In genomic region chr19:7393934-7394508, GRCh38 we compare ENCODE assay signal across 8 cellular contexts. TPM values are rescaled to one million over a fixed set of nuclear protein-coding genes. Genes with fewer than 3 reads are reported as not detected.
DNase-seq lines count a peak whose midpoint lies in the region; ATAC-seq, FAIRE-seq and TF ChIP-seq lines count a peak whose summit lies in the region.

No MANE protein-coding gene starts in this region.

- H2AFZ ChIP-seq in mesenchymal stem cell (ENCODE audit: low read depth, low read length) = no peak overlapping the region

- H3K27me3 Mint-ChIP-seq in activated naive CD4-positive, alpha-beta T cell treated with anti-CD3 and anti-CD28 coated beads, Interleukin-2, amount 10 ng/mL, durations not matched to agents 7 days and 5 days = no peaks in the 10 kb centered on the region

- peak overlapping the region; percentile 93 for H3K18ac ChIP-seq in mesenchymal stem cell (ENCODE audit: low read depth in 1 of 2, low read length in 2 of 2)

- intact Hi-C loops in body of pancreas (cut with DNase I) = no loop called here
- intact Hi-C loops in upper lobe of right lung (cut with DNase I) = no loop called here

- H4K8ac ChIP-seq in mesenchymal stem cell (ENCODE audit: low read length) = peak overlapping the region; percentile 39

- H3K4me3 Mint-ChIP-seq in activated naive CD4-positive, alpha-beta T cell treated with anti-CD3 and anti-CD28 coated beads, Interleukin-2, amount 10 ng/mL, durations not matched to agents 7 days and 5 days = peak overlapping the region; percentile 87

- H3K4me1 ChIP-seq in body of pancreas = peaks cover 60% of the 10 kb centered on the region
- H3K4me1 ChIP-seq in mesenchymal stem cell (ENCODE audit: control insufficient read depth, insufficient read depth, low read depth, low read length) = peaks cover 17% of the 10 kb centered on the region
- H3K4me1 ChIP-seq in upper lobe of right lung = peaks cover 28% of the 10 kb centered on the region

- peak overlapping the region; percentile 96 for H2BK15ac ChIP-seq in mesenchymal stem cell (ENCODE audit: low read depth, poor library complexity, severe bottlenecking)

- no peak for ATAC-seq in body of pancreas
- ATAC-seq in upper lobe of right lung = no peak

- peak overlapping the region in 1 of 2 experiments; percentile 62 for H3K4ac ChIP-seq in mesenchymal stem cell (ENCODE audit: low read depth in 1 of 2, low read length in 2 of 2)

- peaks cover 23% of the 10 kb centered on the region for H3K36me3 Mint-ChIP-seq in activated naive CD4-positive, alpha-beta T cell treated with anti-CD3 and anti-CD28 coated beads, Interleukin-2, amount 10 ng/mL, durations not matched to agents 7 days and 5 days

- CTCF ChIA-PET in activated naive CD4-positive, alpha-beta T cell treated with anti-CD3 and anti-CD28 coated beads, Interleukin-2, amount 10 ng/mL, durations not matched to agents 7 days and 5 days (lab: Charles Lee) = no interaction called here

- peak overlapping the region in 1 of 2 donors; percentile 96 for H3K4me3 ChIP-seq in body of pancreas
- peak overlapping the region; percentile 86 to 99 for H3K4me3 ChIP-seq in mesenchymal stem cell (ENCODE audit: insufficient read depth in 1 of 2, low read depth in 1 of 2, low read length in 2 of 2)
- H3K4me3 ChIP-seq in upper lobe of right lung = peak overlapping the region; percentile 96

- no peak for DNase-seq in activated naive CD4-positive, alpha-beta T cell treated with anti-CD3 and anti-CD28 coated beads, Interleukin-2, amount 10 ng/mL, durations not matched to agents 7 days and 5 days
- DNase-seq in activated naive CD4-positive, alpha-beta T cell treated with Interleukin-2 at 50 U/mL for 16 hours = no peak
- DNase-seq in body of pancreas = no peak
- DNase-seq in mesenchymal stem cell = no peak
- no peak for DNase-seq in upper lobe of right lung
- no peak for DNase-seq in glomerular visceral epithelial cell (ENCODE audit: extremely low spot score)
- no peak for DNase-seq in GM19239 (ENCODE audit: insufficient read length, low spot score)
- DNase-seq in activated CD4-positive, alpha-beta T cell treated with anti-CD3 and anti-CD28 coated beads for 1 hour = no peak

- peaks cover 27% of the 10 kb centered on the region for H3K4me1 Mint-ChIP-seq in activated naive CD4-positive, alpha-beta T cell treated with anti-CD3 and anti-CD28 coated beads, Interleukin-2, amount 10 ng/mL, durations not matched to agents 7 days and 5 days

- H3K23ac ChIP-seq in mesenchymal stem cell (ENCODE audit: low read length in 2 of 2) = no peak overlapping the region

- no peak overlapping the region for H2BK12ac ChIP-seq in mesenchymal stem cell (ENCODE audit: low read length in 2 of 2)

- no peaks in the 10 kb centered on the region for H3K36me3 ChIP-seq in body of pancreas (replicated peaks in 1 of 2; ENCODE audit: insufficient read depth in 1 of 2, low read depth in 2 of 2)
- no peaks in the 10 kb centered on the region for H3K36me3 ChIP-seq in mesenchymal stem cell (ENCODE audit: control insufficient read depth in 1 of 2, insufficient read depth in 2 of 2, low read depth in 1 of 2, low read length in 2 of 2)
- no peaks in the 10 kb centered on the region for H3K36me3 ChIP-seq in upper lobe of right lung

- H2BK5ac ChIP-seq in mesenchymal stem cell (ENCODE audit: low read depth, low read length, poor library complexity, severe bottlenecking) = no peak overlapping the region

- peak overlapping the region; percentile 95 for H3K4me2 ChIP-seq in mesenchymal stem cell (ENCODE audit: low read length, poor library complexity, severe bottlenecking)

- no peak for TF ChIP-seq CTCF in body of pancreas (IDR thresholded peaks at IDR 0.05)
- TF ChIP-seq CTCF in upper lobe of right lung (IDR thresholded peaks at IDR 0.05) = no peak

- H3K9me3 ChIP-seq in body of pancreas (no peaks in the 10 kb centered on the region), mesenchymal stem cell (ENCODE audit: control insufficient read depth, low read length) (no peaks in the 10 kb centered on the region), upper lobe of right lung (no peaks in the 10 kb centered on the region)

- no peaks in the 10 kb centered on the region for H3K27me3 ChIP-seq in body of pancreas
- no peaks in the 10 kb centered on the region for H3K27me3 ChIP-seq in mesenchymal stem cell (ENCODE audit: control insufficient read depth in 1 of 2, insufficient read depth in 1 of 2, low read length in 2 of 2)
- H3K27me3 ChIP-seq in upper lobe of right lung = no peaks in the 10 kb centered on the region

- H3K14ac ChIP-seq in mesenchymal stem cell (ENCODE audit: low read length in 2 of 2) = no peak overlapping the region

- H3K27ac Mint-ChIP-seq in activated naive CD4-positive, alpha-beta T cell treated with anti-CD3 and anti-CD28 coated beads, Interleukin-2, amount 10 ng/mL, durations not matched to agents 7 days and 5 days = no peak overlapping the region

- peaks cover 7% of the 10 kb centered on the region for H3K79me1 ChIP-seq in mesenchymal stem cell (replicated peaks; ENCODE audit: low read length, poor library complexity, severe bottlenecking)

- H2AK5ac ChIP-seq in mesenchymal stem cell (ENCODE audit: low read length, severe bottlenecking) = no peak overlapping the region

- H3K9ac ChIP-seq in mesenchymal stem cell (ENCODE audit: low read length) = peak overlapping the region; percentile 91

- H3K27ac ChIP-seq in body of pancreas (peak overlapping the region in 3 of 4 donors; percentile 84 to 89 (median 88)), mesenchymal stem cell (ENCODE audit: low read length, poor library complexity, severe bottlenecking) (no peak overlapping the region), upper lobe of right lung (peak overlapping the region; percentile 88)

- H3K9me3 Mint-ChIP-seq in activated naive CD4-positive, alpha-beta T cell treated with anti-CD3 and anti-CD28 coated beads, Interleukin-2, amount 10 ng/mL, durations not matched to agents 7 days and 5 days = no peaks in the 10 kb centered on the region

- WGBS in body of pancreas, 2 donors = 17 to 36% methylated on average over 6 of the region's 6 CpGs
- WGBS in mesenchymal stem cell = 58% methylated on average over 6 of the region's 6 CpGs

- FAIRE-seq in GM19239 (lab: Jason Lieb, UNC) = no peak

- H2BK120ac ChIP-seq in mesenchymal stem cell (ENCODE audit: low read depth, low read length) = no peak overlapping the region

- TF ChIP-seq POLR2A in body of pancreas (IDR thresholded peaks at IDR 0.05) = no peak

- no peak overlapping the region for H4K91ac ChIP-seq in mesenchymal stem cell (ENCODE audit: low read length)

RNA-seq across cellular contexts. Expression of gene ARHGEF18, which starts 45.3 kb away (rescaled TPM):
- total RNA-seq in body of pancreas (10 to 100 TPM; 30.0 to 51.6 TPM), upper lobe of right lung (50.4 TPM)
- 29.3 TPM for polyA plus RNA-seq in mesenchymal stem cell (2013, experiment 1 of 2)
- polyA plus RNA-seq in mesenchymal stem cell (2013, experiment 2 of 2) = 28.8 TPM
